16 cellular contexts compared by ENCODE assay signal in the genomic region with DNA sequence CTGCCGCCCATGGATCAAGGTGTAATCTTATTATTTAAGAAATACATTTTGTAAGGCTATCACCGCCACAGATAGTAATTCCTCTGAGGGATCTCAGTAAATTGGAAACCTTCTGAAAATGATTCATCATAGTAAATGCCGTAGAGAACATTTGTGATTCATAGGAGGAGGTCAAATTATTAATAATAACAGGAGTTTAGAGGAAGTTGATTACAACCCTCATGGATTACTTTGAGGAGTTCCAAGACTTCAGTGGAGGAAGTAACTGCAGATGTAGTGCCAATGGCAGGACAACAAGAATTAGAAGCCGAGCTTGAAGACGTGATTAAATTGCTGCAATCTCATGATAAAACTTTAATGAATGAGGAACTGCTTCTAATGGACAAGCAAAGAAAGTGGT.
DNase-seq lines count a peak whose midpoint lies in the region; ATAC-seq and TF ChIP-seq lines count a peak whose summit lies in the region.
"Had no signal": no experiment of that assay in that cellular context is flagged by ENCODE, and none has a peak within 500 bp of the region (broad histone marks: within the 10 kb centered on the region; RNA-seq: fewer than 3 reads in every experiment).

No MANE protein-coding gene starts in this region.

- DNase-seq in EL (peak; percentile 45), activated B cell treated with CpG ODN at 0.5 μM for 24 hours (no peak), fibroblast of the aortic adventitia (ENCODE audit: low read depth) (peak; percentile 28), NCI-H1105 (lab: John Stamatoyannopoulos, UW) (no peak), activated gamma-delta T cell (lab: John Stamatoyannopoulos, UW) (no peak)
- DNase-seq: C1 segment of cervical spinal cord, H7, heart left ventricle, left ventricle myocardium inferior, NCI-H2227 treated with DMSO at 0.1 percent for 48 hours, right lobe of liver, T-helper 9 cell had no signal

- H3K27me3 Mint-ChIP-seq in activated B cell treated with CpG ODN at 0.5 μM for 24 hours = no peaks in the 10 kb centered on the region

- H3K27ac Mint-ChIP-seq in activated B cell treated with CpG ODN at 0.5 μM for 24 hours = peak overlapping the region; percentile 68

- H3K9ac ChIP-seq in BLaER1 treated with 17β-estradiol and CSF1 and Interleukin-3, amounts not matched to agents 10 nM and 100 nM = no peak overlapping the region

- intact Hi-C loops in activated B cell treated with CpG ODN at 0.5 μM for 24 hours (cut with micrococcal nuclease) = no loop called here

- CTCF ChIA-PET in activated B cell treated with CpG ODN at 0.5 μM for 24 hours (lab: Charles Lee) = no interaction called here

- H3K36me3 ChIP-seq in BLaER1 treated with 17β-estradiol and CSF1 and Interleukin-3, amounts not matched to agents 10 nM and 100 nM = peaks cover 10 to 97% (median 81%) of the 10 kb centered on the region in 11 experiments
- H3K36me3 ChIP-seq: heart left ventricle, left ventricle myocardium inferior, right lobe of liver had no signal

- H3K4me2 ChIP-seq in BLaER1 treated with 17β-estradiol and CSF1 and Interleukin-3, amounts not matched to agents 10 nM and 100 nM = peak overlapping the region in 4 of 11 experiments; percentile 19 to 65 (median 54); a peak in 6 of 22 replicates

- POLR2A ChIA-PET in activated B cell treated with CpG ODN at 0.5 μM for 24 hours (lab: Charles Lee) = interaction anchor here (1.3 to 1.6 kb wide), 3 partner anchors 14 to 18 kb away, joined by 3 to 7 read pairs (median 5); no protein-coding TSS in a partner anchor

- H3K9me3 Mint-ChIP-seq in activated B cell treated with CpG ODN at 0.5 μM for 24 hours = no peaks in the 10 kb centered on the region

- H3K9me3 ChIP-seq in BLaER1 treated with 17β-estradiol and CSF1 and Interleukin-3, amounts not matched to agents 10 nM and 100 nM (replicated peaks in 1 of 11) = peaks cover 0 to 66% (median 45%) of the 10 kb centered on the region in 11 experiments; a peak in 18 of 22 replicates
- H3K9me3 ChIP-seq: left ventricle myocardium inferior, right lobe of liver had no signal

- TF ChIP-seq CTCF in activated B cell treated with CpG ODN at 0.5 μM for 24 hours (IDR thresholded peaks at IDR 0.05) (no peak), fibroblast of the aortic adventitia (IDR thresholded peaks at IDR 0.05; ENCODE audit: insufficient read depth, low read length) (no peak)

- H3K27me3 ChIP-seq in BLaER1 treated with 17β-estradiol and CSF1 and Interleukin-3, amounts not matched to agents 10 nM and 100 nM = no peaks in the 10 kb centered on the region
- H3K27me3 ChIP-seq: heart left ventricle, right lobe of liver had no signal

- H3K4me3 ChIP-seq in BLaER1 treated with 17β-estradiol and CSF1 and Interleukin-3, amounts not matched to agents 10 nM and 100 nM = no peak overlapping the region
- no peak overlapping the region for H3K4me3 ChIP-seq in fibroblast of the aortic adventitia (ENCODE audit: low read depth, low read length)
- H3K4me3 ChIP-seq: heart left ventricle, left ventricle myocardium inferior, right lobe of liver had no signal

- no peak for ATAC-seq in activated B cell treated with CpG ODN at 0.5 μM for 24 hours (ENCODE audit: low read depth)
- no peak for ATAC-seq in GM21360 (IDR thresholded peaks at IDR 0.05; ENCODE audit: unreplicated experiment)
- ATAC-seq in GM21381 (IDR thresholded peaks at IDR 0.05; ENCODE audit: unreplicated experiment) = no peak

- H4K20me1 ChIP-seq in BLaER1 treated with 17β-estradiol and CSF1 and Interleukin-3, amounts not matched to agents 10 nM and 100 nM = peaks cover 0 to 53% (median 0%) of the 10 kb centered on the region in 11 experiments; a peak in 9 of 22 replicates

- H3K27ac ChIP-seq in BLaER1 treated with 17β-estradiol and CSF1 and Interleukin-3, amounts not matched to agents 10 nM and 100 nM = peak overlapping the region in 6 of 11 experiments; percentile 3 to 48 (median 12); a peak in 4 of 22 replicates
- H3K27ac ChIP-seq: HL-60, right lobe of liver had no signal

- peaks cover 0 to 78% (median 17%) of the 10 kb centered on the region in 10 experiments; a peak in 13 of 20 replicates for H3K4me1 ChIP-seq in BLaER1 treated with 17β-estradiol and CSF1 and Interleukin-3, amounts not matched to agents 10 nM and 100 nM
- H3K4me1 ChIP-seq: right lobe of liver had no signal

- H3K4me3 Mint-ChIP-seq in activated B cell treated with CpG ODN at 0.5 μM for 24 hours = peak overlapping the region; percentile 58

- no peaks in the 10 kb centered on the region for H3K36me3 Mint-ChIP-seq in activated B cell treated with CpG ODN at 0.5 μM for 24 hours (ENCODE audit: low read depth)

- peaks cover 66% of the 10 kb centered on the region for H3K4me1 Mint-ChIP-seq in activated B cell treated with CpG ODN at 0.5 μM for 24 hours

Comparison
In these comparisons a context has a peak if more than half of its experiments do, and no peak if none do; other contexts are left out.
1. DNase-seq: peak in EL (single experiment) and fibroblast of the aortic adventitia (single experiment); none in activated B cell treated with CpG ODN at 0.5 μM for 24 hours (single experiment), NCI-H1105 (single experiment) and activated gamma-delta T cell (single experiment).